Comparison of ENCODE assay signal across 15 cellular contexts in the genomic region with DNA sequence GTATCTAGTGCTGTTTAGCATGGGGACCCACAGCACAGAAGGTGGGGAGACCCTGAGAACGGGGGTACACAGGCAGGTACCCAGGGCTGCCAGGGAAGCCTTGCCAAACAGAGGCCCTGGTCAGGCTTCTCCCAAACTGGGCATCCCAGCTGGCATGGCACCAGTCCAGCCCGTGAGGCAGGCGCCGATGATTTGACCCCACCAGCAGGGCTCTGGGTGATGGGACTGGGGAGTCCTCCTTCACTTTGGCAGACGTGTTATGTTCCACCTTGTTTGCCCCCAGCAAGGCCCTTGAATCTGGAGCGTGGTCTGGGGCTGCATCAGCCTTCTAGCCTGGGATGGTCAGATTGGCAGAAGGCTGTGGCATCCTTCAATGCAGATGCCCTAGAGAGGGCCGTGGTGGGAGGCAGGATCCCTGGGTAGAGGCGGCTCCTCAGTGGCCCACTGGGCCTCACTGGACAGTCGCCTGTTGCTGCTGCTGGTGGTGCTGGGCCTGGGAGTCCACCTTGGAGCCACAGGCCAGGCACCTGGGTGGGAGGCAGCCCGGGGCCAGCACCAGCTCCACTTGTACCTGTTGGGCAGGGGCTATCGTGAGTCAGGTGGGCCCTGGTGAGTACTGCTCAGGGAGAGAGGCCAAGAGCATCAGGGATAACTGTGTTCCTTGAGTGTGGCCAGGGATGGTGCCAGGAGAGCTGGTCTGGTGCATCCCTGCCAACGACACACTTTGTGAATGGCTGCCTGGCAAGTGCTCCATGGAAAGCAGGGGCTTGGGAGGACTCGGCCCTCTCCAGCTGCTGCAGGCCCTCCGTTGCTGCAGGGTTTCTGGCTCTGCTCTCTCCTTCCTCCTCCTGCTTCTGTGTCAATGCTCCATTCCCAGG. TPM values are rescaled to one million over a fixed set of nuclear protein-coding genes. Genes with fewer than 3 reads are reported as not detected.
A peak's percentile ranks its signal among the peaks of the same experiment; 100 is the strongest.
DNase-seq lines count a peak whose midpoint lies in the region; ATAC-seq and TF ChIP-seq lines count a peak whose summit lies in the region.
"Had no signal": no experiment of that assay in that cellular context is flagged by ENCODE, and none has a peak within 500 bp of the region (broad histone marks: within the 10 kb centered on the region; RNA-seq: fewer than 3 reads in every experiment).

No MANE protein-coding gene starts in this region.

- H3K36me3 Mint-ChIP-seq in activated CD8-positive, alpha-beta T cell treated with anti-CD3 and anti-CD28 coated beads for 36 hours (ENCODE audit: low read depth) = peaks cover 44% of the 10 kb centered on the region
- H3K36me3 Mint-ChIP-seq in type B pancreatic cell = no peaks in the 10 kb centered on the region

- peaks cover 82% of the 10 kb centered on the region for H3K79me2 ChIP-seq in DOHH2 (ENCODE audit: control insufficient read depth, low read length)

- H3K9ac ChIP-seq in liver (ENCODE audit: low read depth in 1 of 2, low read length in 2 of 2) = no peak overlapping the region

- no peak for ATAC-seq in activated CD8-positive, alpha-beta T cell treated with anti-CD3 and anti-CD28 coated beads for 36 hours
- ATAC-seq in HG03378 (IDR thresholded peaks at IDR 0.05; ENCODE audit: unreplicated experiment) = no peak

- no peaks in the 10 kb centered on the region for H3K27me3 ChIP-seq in DOHH2 (ENCODE audit: control insufficient read depth, low read length)
- H3K27me3 ChIP-seq in liver (ENCODE audit: control insufficient read depth in 4 of 4, insufficient read depth in 4 of 4, low read length in 3 of 4) = no peaks in the 10 kb centered on the region
- H3K27me3 ChIP-seq: dorsolateral prefrontal cortex, SJSA1 had no signal

- H3F3A ChIP-seq in DOHH2 (ENCODE audit: control insufficient read depth, insufficient read depth) = peaks cover 34% of the 10 kb centered on the region

- H4K20me1 ChIP-seq in DOHH2 (ENCODE audit: control insufficient read depth, insufficient read depth, low read depth, low read length) = no peaks in the 10 kb centered on the region

- 76% methylated on average over 14 of the region's 14 CpGs for WGBS in liver

- H3K9me3 ChIP-seq in DOHH2 (ENCODE audit: control insufficient read depth, insufficient read depth, low read length) (no peaks in the 10 kb centered on the region), liver (ENCODE audit: control insufficient read depth in 4 of 4, low read length in 3 of 4) (no peaks in the 10 kb centered on the region)
- H3K9me3 ChIP-seq: SJSA1 had no signal

- peaks cover 98% of the 10 kb centered on the region for H3K4me1 ChIP-seq in DOHH2 (ENCODE audit: control insufficient read depth, low read length)
- H3K4me1 ChIP-seq in liver (ENCODE audit: control insufficient read depth in 4 of 4, insufficient read depth in 4 of 4, low read length in 3 of 4) = peaks cover 20 to 78% (median 45%) of the 10 kb centered on the region in 4 donors

- peak overlapping the region; percentile 98 for H3K27ac ChIP-seq in DOHH2 (ENCODE audit: low read depth, low read length)
- H3K27ac ChIP-seq in liver (ENCODE audit: low read depth in 1 of 2, low read length in 2 of 2) = peak overlapping the region; percentile 80 to 83
- H3K27ac ChIP-seq: C4-2B, SJSA1 had no signal

- CTCF ChIA-PET in activated CD8-positive, alpha-beta T cell treated with anti-CD3 and anti-CD28 coated beads for 36 hours (lab: Charles Lee) = interaction anchor here (1.2 to 5.6 kb wide), 4 partner anchors 7 to 95 kb away, joined by 4 to 51 read pairs (median 4); no protein-coding TSS in a partner anchor

- peak overlapping the region; percentile 96 for H3K4me2 ChIP-seq in DOHH2 (ENCODE audit: low read length)

- POLR2A ChIA-PET in activated CD8-positive, alpha-beta T cell treated with anti-CD3 and anti-CD28 coated beads for 36 hours (lab: Charles Lee) = interaction anchor here (1.0 to 1.5 kb wide), 4 partner anchors 12 to 34 kb away, joined by 3 to 6 read pairs (median 4); no protein-coding TSS in a partner anchor

- intact Hi-C loops in activated CD8-positive, alpha-beta T cell treated with anti-CD3 and anti-CD28 coated beads for 36 hours (cut with micrococcal nuclease) = loop anchor here (5.0 kb wide), 1 partner anchor 57 kb away; no protein-coding TSS in a partner anchor

- TF ChIP-seq RAD21 in liver (IDR thresholded peaks at IDR 0.05) = no peak

- H3K4me1 Mint-ChIP-seq in activated CD8-positive, alpha-beta T cell treated with anti-CD3 and anti-CD28 coated beads for 36 hours (ENCODE audit: low read depth) = peaks cover 78% of the 10 kb centered on the region
- peaks cover 30% of the 10 kb centered on the region for H3K4me1 Mint-ChIP-seq in type B pancreatic cell (ENCODE audit: unreplicated experiment)

- peak overlapping the region; percentile 93 for H3K4me3 Mint-ChIP-seq in activated CD8-positive, alpha-beta T cell treated with anti-CD3 and anti-CD28 coated beads for 36 hours
- no peak overlapping the region for H3K4me3 Mint-ChIP-seq in type B pancreatic cell

- TF ChIP-seq CTCF in DOHH2 (IDR thresholded peaks at IDR 0.05; ENCODE audit: low read depth, low read length, poor library complexity, severe bottlenecking) (no peak), liver (IDR thresholded peaks at IDR 0.05; ENCODE audit: low read depth, low read length, missing input control) (no peak), type B pancreatic cell (conservative IDR thresholded peaks at IDR 0.05) (no peak)
- TF ChIP-seq CTCF in activated CD8-positive, alpha-beta T cell treated with anti-CD3 and anti-CD28 coated beads for 36 hours (IDR thresholded peaks at IDR 0.05) = no peak

- H3K27me3 Mint-ChIP-seq in activated CD8-positive, alpha-beta T cell treated with anti-CD3 and anti-CD28 coated beads for 36 hours = no peaks in the 10 kb centered on the region
- peaks cover 17% of the 10 kb centered on the region for H3K27me3 Mint-ChIP-seq in type B pancreatic cell

- H3K27ac Mint-ChIP-seq in activated CD8-positive, alpha-beta T cell treated with anti-CD3 and anti-CD28 coated beads for 36 hours = peak overlapping the region; percentile 98
- H3K27ac Mint-ChIP-seq in type B pancreatic cell = no peak overlapping the region

- peaks cover 47% of the 10 kb centered on the region for H3K36me3 ChIP-seq in DOHH2 (ENCODE audit: control insufficient read depth, low read length)
- H3K36me3 ChIP-seq in liver (ENCODE audit: control insufficient read depth in 4 of 4, insufficient read depth in 3 of 4, low read depth in 1 of 4, low read length in 3 of 4) = no peaks in the 10 kb centered on the region
- H3K36me3 ChIP-seq: SJSA1 had no signal

- H3K4me3 ChIP-seq in DOHH2 (ENCODE audit: low read length) (peak overlapping the region; percentile 79), liver (ENCODE audit: low read depth in 1 of 3, low read length in 3 of 3) (no peak overlapping the region)
- H3K4me3 ChIP-seq: dorsolateral prefrontal cortex, SJSA1 had no signal

- peak; percentile 4 for DNase-seq in 8988T
- no peak for DNase-seq in activated CD8-positive, alpha-beta T cell treated with anti-CD3 and anti-CD28 coated beads for 36 hours
- DNase-seq in DMS153 treated with DMSO at 0.1 percent for 48 hours (lab: John Stamatoyannopoulos, UW; ENCODE audit: unreplicated experiment) = no peak
- DNase-seq in epidermal melanocyte (ENCODE audit: insufficient read length, low spot score) = no peak
- DNase-seq in type B pancreatic cell (ENCODE audit: extremely low spot score, unreplicated experiment) = no peak
- DNase-seq: activated CD4-positive, alpha-beta T cell treated with anti-CD3 and anti-CD28 coated beads for 4 hours; NCI-H510A; stimulated activated CD4-positive, alpha-beta T cell treated with anti-CD3 and anti-CD28 coated beads, Interleukin-15, amount 100 ng/mL, for 24 hours; stimulated activated CD8-positive, alpha-beta memory T cell treated with anti-CD3 and anti-CD28 coated beads, Interleukin-4, amount 100 ng/mL, for 48 hours had no signal

- H3K9me3 Mint-ChIP-seq in activated CD8-positive, alpha-beta T cell treated with anti-CD3 and anti-CD28 coated beads for 36 hours = no peaks in the 10 kb centered on the region
- no peaks in the 10 kb centered on the region for H3K9me3 Mint-ChIP-seq in type B pancreatic cell

- no peaks in the 10 kb centered on the region for H3K9me2 ChIP-seq in DOHH2 (replicated peaks; ENCODE audit: control insufficient read depth, low read length)

TF ChIP-seq in liver, 16 proteins besides CTCF, POLR2A, EP300 and RAD21 (continues in another document):
- no peak for TF ChIP-seq TAF1 (conservative IDR thresholded peaks at IDR 0.05)
- TF ChIP-seq, protein P1, sequence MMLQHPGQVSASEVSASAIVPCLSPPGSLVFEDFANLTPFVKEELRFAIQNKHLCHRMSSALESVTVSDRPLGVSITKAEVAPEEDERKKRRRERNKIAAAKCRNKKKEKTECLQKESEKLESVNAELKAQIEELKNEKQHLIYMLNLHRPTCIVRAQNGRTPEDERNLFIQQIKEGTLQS (IDR thresholded peaks at IDR 0.05) = no peak
- no peak for TF ChIP-seq EGR1 (IDR thresholded peaks at IDR 0.05; ENCODE audit: low read depth in 2 of 2)
- no peak for TF ChIP-seq NR2F2 (IDR thresholded peaks at IDR 0.05)
- TF ChIP-seq, protein P2, sequence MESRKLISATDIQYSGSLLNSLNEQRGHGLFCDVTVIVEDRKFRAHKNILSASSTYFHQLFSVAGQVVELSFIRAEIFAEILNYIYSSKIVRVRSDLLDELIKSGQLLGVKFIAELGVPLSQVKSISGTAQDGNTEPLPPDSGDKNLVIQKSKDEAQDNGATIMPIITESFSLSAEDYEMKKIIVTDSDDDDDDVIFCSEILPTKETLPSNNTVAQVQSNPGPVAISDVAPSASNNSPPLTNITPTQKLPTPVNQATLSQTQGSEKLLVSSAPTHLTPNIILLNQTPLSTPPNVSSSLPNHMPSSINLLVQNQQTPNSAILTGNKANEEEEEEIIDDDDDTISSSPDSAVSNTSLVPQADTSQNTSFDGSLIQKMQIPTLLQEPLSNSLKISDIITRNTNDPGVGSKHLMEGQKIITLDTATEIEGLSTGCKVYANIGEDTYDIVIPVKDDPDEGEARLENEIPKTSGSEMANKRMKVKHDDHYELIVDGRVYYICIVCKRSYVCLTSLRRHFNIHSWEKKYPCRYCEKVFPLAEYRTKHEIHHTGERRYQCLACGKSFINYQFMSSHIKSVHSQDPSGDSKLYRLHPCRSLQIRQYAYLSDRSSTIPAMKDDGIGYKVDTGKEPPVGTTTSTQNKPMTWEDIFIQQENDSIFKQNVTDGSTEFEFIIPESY (IDR thresholded peaks at IDR 0.05) = no peak
- no peak for TF ChIP-seq RXRA (IDR thresholded peaks at IDR 0.05)
- TF ChIP-seq, protein P3, sequence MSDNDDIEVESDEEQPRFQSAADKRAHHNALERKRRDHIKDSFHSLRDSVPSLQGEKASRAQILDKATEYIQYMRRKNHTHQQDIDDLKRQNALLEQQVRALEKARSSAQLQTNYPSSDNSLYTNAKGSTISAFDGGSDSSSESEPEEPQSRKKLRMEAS (IDR thresholded peaks at IDR 0.05) = no peak
- TF ChIP-seq SP1 (IDR thresholded peaks at IDR 0.05) = no peak

RNA-seq across cellular contexts. Expression of a gene that starts 3.3 kb away (rescaled TPM):
- total RNA-seq in activated CD8-positive, alpha-beta T cell treated with anti-CD3 and anti-CD28 coated beads for 36 hours = 10 to 100 TPM; 41.4 to 42.9 TPM
- total RNA-seq in liver (1 to 10 TPM; 4.4 to 5.4 TPM), type B pancreatic cell (ENCODE audit: low replicate concordance) (7.2 and 19.2 TPM in 2 replicates)
- 1 to 10 TPM; 3.4 to 3.5 TPM for polyA plus RNA-seq in liver
